14 cellular contexts compared by ENCODE assay signal in genomic region chr11:44628730-44629361, GRCh38.
DNase-seq lines count a peak whose midpoint lies in the region; ATAC-seq and TF ChIP-seq lines count a peak whose summit lies in the region.
"Had no signal": no experiment of that assay in that cellular context is flagged by ENCODE, and none has a peak within 500 bp of the region (broad histone marks: within the 10 kb centered on the region; RNA-seq: fewer than 3 reads in every experiment).

No MANE protein-coding gene starts in this region.

- H3K14ac ChIP-seq in mesenchymal stem cell (ENCODE audit: low read length in 2 of 2): no peak overlapping the region

- H2BK15ac ChIP-seq in mesenchymal stem cell (ENCODE audit: low read depth, poor library complexity, severe bottlenecking): no peak overlapping the region

- DNase-seq in heart left ventricle (peak in 1 of 5 donors; percentile 8), left cardiac atrium (no peak), mesenchymal stem cell (no peak), HFFc6 (no peak), DMS 273 (lab: John Stamatoyannopoulos, UW; ENCODE audit: unreplicated experiment) (no peak)
- peak; percentile 6 for DNase-seq in activated T-helper 2 cell treated with anti-CD3 and anti-CD28 coated beads, Interferon-gamma antibody, Interleukin-2, Interleukin-4, amounts not matched to agents 10 μg/mL and 5 μg/mL and 100 μg/mL, durations not matched to agents 14 hours and 24 hours and 36 hours (ENCODE audit: low spot score)
- no peak for DNase-seq in T-helper 2 cell treated with Interferon-gamma antibody and Interleukin-4, amounts not matched to agents 5 μg/mL and 100 μg/mL, for 36 hours (ENCODE audit: low spot score)
- DNase-seq: immature natural killer cell, NCI-H226 had no signal

- peak overlapping the region in 1 of 2 experiments; percentile 48 for H3K23ac ChIP-seq in mesenchymal stem cell (ENCODE audit: low read length in 2 of 2)

- no peaks in the 10 kb centered on the region for H3K27me3 ChIP-seq in heart left ventricle
- H3K27me3 ChIP-seq in mesenchymal stem cell (ENCODE audit: control insufficient read depth in 1 of 2, insufficient read depth in 1 of 2, low read length in 2 of 2): peaks cover 18 to 48% of the 10 kb centered on the region in 2 experiments
- H3K27me3 ChIP-seq: Peyer's patch had no signal

- no peak for ATAC-seq in heart left ventricle
- no peak for ATAC-seq in left cardiac atrium
- no peak for ATAC-seq in GM21367 (IDR thresholded peaks at IDR 0.05; ENCODE audit: unreplicated experiment)
- ATAC-seq: naive thymus-derived CD8-positive, alpha-beta T cell had no signal

- no peak overlapping the region for H2AFZ ChIP-seq in mesenchymal stem cell (ENCODE audit: low read depth, low read length)

- no peaks in the 10 kb centered on the region for H3K27me3 Mint-ChIP-seq in activated T-helper 2 cell treated with anti-CD3 and anti-CD28 coated beads, Interferon-gamma antibody, Interleukin-2, Interleukin-4, amounts not matched to agents 10 μg/mL and 5 μg/mL and 100 μg/mL, durations not matched to agents 14 hours and 24 hours and 36 hours (ENCODE audit: low read depth)
- peaks cover 38% of the 10 kb centered on the region for H3K27me3 Mint-ChIP-seq in HFFc6 (ENCODE audit: insufficient read depth)
- no peaks in the 10 kb centered on the region for H3K27me3 Mint-ChIP-seq in T-helper 2 cell treated with Interferon-gamma antibody and Interleukin-4, amounts not matched to agents 5 μg/mL and 100 μg/mL, for 36 hours (ENCODE audit: low read depth)

- H3K4me1 ChIP-seq in heart left ventricle (peaks cover 5 to 63% (median 36%) of the 10 kb centered on the region in 12 donors), mesenchymal stem cell (ENCODE audit: control insufficient read depth, insufficient read depth, low read depth, low read length) (peaks cover 14% of the 10 kb centered on the region)

- H3K36me3 Mint-ChIP-seq in activated T-helper 2 cell treated with anti-CD3 and anti-CD28 coated beads, Interferon-gamma antibody, Interleukin-2, Interleukin-4, amounts not matched to agents 10 μg/mL and 5 μg/mL and 100 μg/mL, durations not matched to agents 14 hours and 24 hours and 36 hours (ENCODE audit: low read depth): peaks cover 3% of the 10 kb centered on the region
- no peaks in the 10 kb centered on the region for H3K36me3 Mint-ChIP-seq in HFFc6 (ENCODE audit: low read depth)
- no peaks in the 10 kb centered on the region for H3K36me3 Mint-ChIP-seq in T-helper 2 cell treated with Interferon-gamma antibody and Interleukin-4, amounts not matched to agents 5 μg/mL and 100 μg/mL, for 36 hours (ENCODE audit: low read depth)
- H3K36me3 Mint-ChIP-seq: immature natural killer cell had no signal

- no peak overlapping the region for H3K27ac Mint-ChIP-seq in activated T-helper 2 cell treated with anti-CD3 and anti-CD28 coated beads, Interferon-gamma antibody, Interleukin-2, Interleukin-4, amounts not matched to agents 10 μg/mL and 5 μg/mL and 100 μg/mL, durations not matched to agents 14 hours and 24 hours and 36 hours
- H3K27ac Mint-ChIP-seq in HFFc6: no peak overlapping the region
- no peak overlapping the region for H3K27ac Mint-ChIP-seq in T-helper 2 cell treated with Interferon-gamma antibody and Interleukin-4, amounts not matched to agents 5 μg/mL and 100 μg/mL, for 36 hours
- H3K27ac Mint-ChIP-seq: immature natural killer cell had no signal

- no peak overlapping the region for H3K4me3 ChIP-seq in heart left ventricle
- H3K4me3 ChIP-seq in mesenchymal stem cell (ENCODE audit: insufficient read depth in 1 of 2, low read depth in 1 of 2, low read length in 2 of 2): no peak overlapping the region
- H3K4me3 ChIP-seq: Peyer's patch, skin epidermis had no signal

- peak overlapping the region; percentile 5 for H4K8ac ChIP-seq in mesenchymal stem cell (ENCODE audit: low read length)

- no peak overlapping the region for H3K18ac ChIP-seq in mesenchymal stem cell (ENCODE audit: low read depth in 1 of 2, low read length in 2 of 2)

- H3K4ac ChIP-seq in mesenchymal stem cell (ENCODE audit: low read depth in 1 of 2, low read length in 2 of 2): no peak overlapping the region

- H3K4me3 Mint-ChIP-seq in activated T-helper 2 cell treated with anti-CD3 and anti-CD28 coated beads, Interferon-gamma antibody, Interleukin-2, Interleukin-4, amounts not matched to agents 10 μg/mL and 5 μg/mL and 100 μg/mL, durations not matched to agents 14 hours and 24 hours and 36 hours (ENCODE audit: low read depth): no peak overlapping the region
- H3K4me3 Mint-ChIP-seq in HFFc6: no peak overlapping the region
- no peak overlapping the region for H3K4me3 Mint-ChIP-seq in T-helper 2 cell treated with Interferon-gamma antibody and Interleukin-4, amounts not matched to agents 5 μg/mL and 100 μg/mL, for 36 hours
- H3K4me3 Mint-ChIP-seq: immature natural killer cell; naive thymus-derived CD8-positive, alpha-beta T cell had no signal

- H3K4me1 Mint-ChIP-seq in activated T-helper 2 cell treated with anti-CD3 and anti-CD28 coated beads, Interferon-gamma antibody, Interleukin-2, Interleukin-4, amounts not matched to agents 10 μg/mL and 5 μg/mL and 100 μg/mL, durations not matched to agents 14 hours and 24 hours and 36 hours (ENCODE audit: low read depth): peaks cover 8% of the 10 kb centered on the region
- peaks cover 3% of the 10 kb centered on the region for H3K4me1 Mint-ChIP-seq in HFFc6 (ENCODE audit: low read depth)
- peaks cover 2% of the 10 kb centered on the region for H3K4me1 Mint-ChIP-seq in T-helper 2 cell treated with Interferon-gamma antibody and Interleukin-4, amounts not matched to agents 5 μg/mL and 100 μg/mL, for 36 hours (ENCODE audit: low read depth)
- H3K4me1 Mint-ChIP-seq: immature natural killer cell had no signal

- H3K79me1 ChIP-seq in mesenchymal stem cell (replicated peaks; ENCODE audit: low read length, poor library complexity, severe bottlenecking): no peaks in the 10 kb centered on the region

- H3K36me3 ChIP-seq in heart left ventricle: no peaks in the 10 kb centered on the region
- no peaks in the 10 kb centered on the region for H3K36me3 ChIP-seq in mesenchymal stem cell (ENCODE audit: control insufficient read depth in 1 of 2, insufficient read depth in 2 of 2, low read depth in 1 of 2, low read length in 2 of 2)
- H3K36me3 ChIP-seq: Peyer's patch had no signal

- no peak overlapping the region for H2BK120ac ChIP-seq in mesenchymal stem cell (ENCODE audit: low read depth, low read length)

- intact Hi-C loops in heart left ventricle (cut with DNase I): loop anchor here in 7 of 10 donors (2.0 to 10.0 kb wide), 9 partner anchors 98 to 476 kb away; partner anchors contain the start of gene TSPAN18 (in 3 of the 7)
- intact Hi-C loops in left cardiac atrium (cut with DNase I): loop anchor here in 1 of 2 donors (10.0 kb wide), 1 partner anchor 476 kb away; no protein-coding TSS in a partner anchor
- intact Hi-C loops in activated T-helper 2 cell treated with anti-CD3 and anti-CD28 coated beads, Interferon-gamma antibody, Interleukin-2, Interleukin-4, amounts not matched to agents 10 μg/mL and 5 μg/mL and 100 μg/mL, durations not matched to agents 14 hours and 24 hours and 36 hours (cut with micrococcal nuclease): loop anchor here (5.0 kb wide), 1 partner anchor 98 kb away; the partner anchor contains the start of gene TSPAN18

- peak overlapping the region; percentile 10 for H2AK5ac ChIP-seq in mesenchymal stem cell (ENCODE audit: low read length, severe bottlenecking)

- TF ChIP-seq POLR2A in heart left ventricle (IDR thresholded peaks at IDR 0.05): no peak

- H3K27ac ChIP-seq in heart left ventricle (peak overlapping the region in 9 of 12 donors; percentile 44 to 87 (median 78)), mesenchymal stem cell (ENCODE audit: low read length, poor library complexity, severe bottlenecking) (no peak overlapping the region)
- H3K27ac ChIP-seq: C4-2B, skin epidermis had no signal

- TF ChIP-seq CTCF in heart left ventricle (IDR thresholded peaks at IDR 0.05) (no peak), HFFc6 (IDR thresholded peaks at IDR 0.05) (no peak)

- H4K91ac ChIP-seq in mesenchymal stem cell (ENCODE audit: low read length): no peak overlapping the region

- H3K9ac ChIP-seq in mesenchymal stem cell (ENCODE audit: low read length): no peak overlapping the region

- no peak overlapping the region for H2BK5ac ChIP-seq in mesenchymal stem cell (ENCODE audit: low read depth, low read length, poor library complexity, severe bottlenecking)

- H3K9me3 ChIP-seq in heart left ventricle: no peaks in the 10 kb centered on the region
- H3K9me3 ChIP-seq in mesenchymal stem cell (ENCODE audit: control insufficient read depth, low read length): no peaks in the 10 kb centered on the region
- H3K9me3 ChIP-seq: Peyer's patch had no signal

- 78 to 93% (median 86%) methylated on average over 6 of the region's 6 CpGs for WGBS in heart left ventricle, 4 donors
- WGBS in mesenchymal stem cell: 83% methylated on average over 6 of the region's 6 CpGs

- H3K4me2 ChIP-seq in mesenchymal stem cell (ENCODE audit: low read length, poor library complexity, severe bottlenecking): no peak overlapping the region

- H2BK12ac ChIP-seq in mesenchymal stem cell (ENCODE audit: low read length in 2 of 2): no peak overlapping the region

- H3K9me3 Mint-ChIP-seq in activated T-helper 2 cell treated with anti-CD3 and anti-CD28 coated beads, Interferon-gamma antibody, Interleukin-2, Interleukin-4, amounts not matched to agents 10 μg/mL and 5 μg/mL and 100 μg/mL, durations not matched to agents 14 hours and 24 hours and 36 hours: no peaks in the 10 kb centered on the region
- no peaks in the 10 kb centered on the region; the same call in 1 of the 2 replicates for H3K9me3 Mint-ChIP-seq in HFFc6
- H3K9me3 Mint-ChIP-seq in T-helper 2 cell treated with Interferon-gamma antibody and Interleukin-4, amounts not matched to agents 5 μg/mL and 100 μg/mL, for 36 hours: no peaks in the 10 kb centered on the region
- H3K9me3 Mint-ChIP-seq: immature natural killer cell had no signal
